ENCODE assay signal across 23 cellular contexts in the genomic region with DNA sequence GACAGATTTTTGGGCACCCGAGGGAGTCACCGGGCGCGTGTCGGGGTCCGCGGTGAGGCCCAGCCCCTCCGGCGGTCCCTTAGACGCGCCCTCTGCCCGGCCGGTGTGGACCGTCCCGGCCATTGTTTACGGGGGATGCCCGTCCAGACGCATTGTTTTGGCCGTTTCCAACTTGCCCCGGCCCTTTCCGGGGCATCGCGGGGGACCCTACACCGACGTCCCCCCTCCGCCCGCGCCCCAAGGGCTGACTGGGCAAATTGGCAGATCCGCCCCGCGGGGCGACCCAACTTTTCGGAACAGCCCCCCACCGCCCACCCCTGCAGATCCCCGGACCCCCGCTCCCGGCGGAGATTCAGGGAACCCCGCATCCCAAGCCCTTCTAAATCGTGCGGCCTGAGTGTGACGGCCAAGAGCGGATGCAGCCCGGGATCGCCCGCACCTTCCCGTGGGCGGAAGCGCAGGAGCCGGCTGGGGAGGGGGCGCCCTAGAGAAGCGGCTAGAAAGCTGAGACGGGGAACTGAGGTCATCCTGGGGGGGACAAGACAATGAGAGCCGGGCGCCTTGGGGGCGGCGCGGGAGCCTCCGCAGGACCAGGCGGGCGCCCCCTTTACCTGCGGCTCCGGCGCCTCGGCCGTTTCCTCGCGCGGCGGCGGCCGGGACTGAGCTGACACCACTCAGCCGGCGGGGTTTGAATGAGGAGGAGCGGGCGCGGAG. TPM values are rescaled to one million over a fixed set of nuclear protein-coding genes. Genes with fewer than 3 reads are reported as not detected.
DNase-seq lines count a peak whose midpoint lies in the region; ATAC-seq and TF ChIP-seq lines count a peak whose summit lies in the region.
"Had no signal": no experiment of that assay in that cellular context is flagged by ENCODE, and none has a peak within 500 bp of the region (broad histone marks: within the 10 kb centered on the region; RNA-seq: fewer than 3 reads in every experiment).

No MANE protein-coding gene starts in this region.

- peaks cover 67% of the 10 kb centered on the region for H3K27me3 Mint-ChIP-seq in dendritic cell treated with granulocyte-macrophage colony-stimulating factor and Interleukin-4, amounts not matched to agents 40 ng/mL and 50 ng/mL, for 4 days
- H3K27me3 Mint-ChIP-seq: brain had no signal

- no peaks in the 10 kb centered on the region for H3K9me3 Mint-ChIP-seq in dendritic cell treated with granulocyte-macrophage colony-stimulating factor and Interleukin-4, amounts not matched to agents 40 ng/mL and 50 ng/mL, for 4 days

- peaks cover 11% of the 10 kb centered on the region for H3K4me1 Mint-ChIP-seq in dendritic cell treated with granulocyte-macrophage colony-stimulating factor and Interleukin-4, amounts not matched to agents 40 ng/mL and 50 ng/mL, for 4 days (ENCODE audit: low read depth)
- H3K4me1 Mint-ChIP-seq: brain, natural killer cell had no signal

- no peak for TF ChIP-seq POLR2A in testis (IDR thresholded peaks at IDR 0.05)

- H3K27ac ChIP-seq in lung (ENCODE audit: low read depth in 1 of 2, low read length in 1 of 2) (no peak overlapping the region), testis (no peak overlapping the region)
- H3K27ac ChIP-seq: SK-N-MC had no signal

- H3K4me1 ChIP-seq in lung (ENCODE audit: control insufficient read depth in 2 of 2, insufficient read depth in 2 of 2, low read length in 2 of 2) (no peaks in the 10 kb centered on the region), testis (no peaks in the 10 kb centered on the region)

- ATAC-seq in lung (ENCODE audit: insufficient read depth, low FRiP score) = peak; percentile 41
- ATAC-seq in GM21367 (IDR thresholded peaks at IDR 0.05; ENCODE audit: unreplicated experiment) = no peak
- ATAC-seq in GM21447 (IDR thresholded peaks at IDR 0.05; ENCODE audit: unreplicated experiment) = no peak
- ATAC-seq: HepG2, natural killer cell, PC-3 had no signal

- TF ChIP-seq CTCF in lung (IDR thresholded peaks at IDR 0.05; ENCODE audit: control extremely low read depth, extremely low read depth) (no peak), testis (IDR thresholded peaks at IDR 0.05) (no peak)

- no peak for DNase-seq in MG63
- DNase-seq in lung (ENCODE audit: low spot score) = no peak
- DNase-seq in testis = peak; percentile 19
- no peak for DNase-seq in stimulated activated CD4-positive, alpha-beta T cell treated with anti-CD3 and anti-CD28 coated beads, Interleukin-2, amount 100 ng/mL, for 48 hours
- DNase-seq: activated CD4-positive, CD25-positive, alpha-beta regulatory T cell treated with anti-CD3 and anti-CD28 coated beads, Interleukin-2, amount 50 U/mL, for 72 hours; activated CD8-positive, alpha-beta memory T cell treated with anti-CD3 and anti-CD28 coated beads, Interleukin-2, amount 50 U/mL, for 4 hours; activated naive CD4-positive, alpha-beta T cell treated with Interleukin-2 at 50 U/mL for 16 hours; effector CD8-positive, alpha-beta T cell; natural killer cell; NCI-H187; NCI-H510A; PC-3; T1000 had no signal

- intact Hi-C loops in dendritic cell treated with granulocyte-macrophage colony-stimulating factor and Interleukin-4, amounts not matched to agents 40 ng/mL and 50 ng/mL, for 4 days (cut with micrococcal nuclease) = no loop called here
- intact Hi-C loops in testis (cut with DNase I; ENCODE audit: low total_unique reads) = no loop called here

- H3K4me3 ChIP-seq in MG63 (peak overlapping the region; percentile 38), lung (no peak overlapping the region), testis (no peak overlapping the region)
- H3K4me3 ChIP-seq: SK-N-MC had no signal

- H3K36me3 ChIP-seq in MG63 = no peaks in the 10 kb centered on the region
- H3K36me3 ChIP-seq in lung (ENCODE audit: control insufficient read depth in 2 of 2, insufficient read depth in 2 of 2, low read length in 2 of 2) = no peaks in the 10 kb centered on the region
- H3K36me3 ChIP-seq in testis (ENCODE audit: low read depth, missing control alignments) = no peaks in the 10 kb centered on the region

- H3K36me3 Mint-ChIP-seq in dendritic cell treated with granulocyte-macrophage colony-stimulating factor and Interleukin-4, amounts not matched to agents 40 ng/mL and 50 ng/mL, for 4 days (ENCODE audit: low read depth) = peaks cover 33% of the 10 kb centered on the region
- H3K36me3 Mint-ChIP-seq: brain, natural killer cell had no signal

- H3K27me3 ChIP-seq in MG63 = no peaks in the 10 kb centered on the region
- H3K27me3 ChIP-seq in lung (ENCODE audit: control insufficient read depth, insufficient read depth) = peaks cover 5% of the 10 kb centered on the region
- H3K27me3 ChIP-seq in testis = no peaks in the 10 kb centered on the region

- H3K27ac Mint-ChIP-seq in dendritic cell treated with granulocyte-macrophage colony-stimulating factor and Interleukin-4, amounts not matched to agents 40 ng/mL and 50 ng/mL, for 4 days = no peak overlapping the region
- H3K27ac Mint-ChIP-seq: brain, natural killer cell had no signal

- H3K4me3 Mint-ChIP-seq in dendritic cell treated with granulocyte-macrophage colony-stimulating factor and Interleukin-4, amounts not matched to agents 40 ng/mL and 50 ng/mL, for 4 days = peak overlapping the region; percentile 47
- H3K4me3 Mint-ChIP-seq: brain, natural killer cell had no signal

- H3K9me3 ChIP-seq in MG63 = no peaks in the 10 kb centered on the region
- H3K9me3 ChIP-seq in lung (ENCODE audit: control insufficient read depth in 2 of 2, insufficient read depth in 1 of 2, low read length in 1 of 2) = peaks cover 0 to 3% of the 10 kb centered on the region in 2 donors
- H3K9me3 ChIP-seq in testis = no peaks in the 10 kb centered on the region

- WGBS in lung, 2 donors = 2 to 3% methylated on average over 69 to 77 of the region's 77 CpGs
- WGBS in testis, 2 donors = 3 to 9% methylated on average over 52 to 75 of the region's 77 CpGs

RNA-seq across cellular contexts. Expression of a gene that starts 17.1 kb away (rescaled TPM):
- not detected in 2 replicates for total RNA-seq in MG63 (2014; rRNA removed; shearing (Covaris generic); ENCODE audit: low replicate concordance)
- total RNA-seq in lung (not detected), testis (10 to 100 TPM in 1 of 2 donors, 1 to 10 TPM in 1; 7.9 to 12.7 TPM)
- polyA plus RNA-seq in lung (not detected), testis (ENCODE audit: insufficient read depth, low read depth, low replicate concordance) (39.0 TPM)
- total RNA-seq: HepG2, lung microvascular endothelial cell, natural killer cell, PC-3, pulmonary artery endothelial cell, temporal lobe had no signal
- polyA plus RNA-seq: BJ, HepG2 had no signal
